In the genomic region with DNA sequence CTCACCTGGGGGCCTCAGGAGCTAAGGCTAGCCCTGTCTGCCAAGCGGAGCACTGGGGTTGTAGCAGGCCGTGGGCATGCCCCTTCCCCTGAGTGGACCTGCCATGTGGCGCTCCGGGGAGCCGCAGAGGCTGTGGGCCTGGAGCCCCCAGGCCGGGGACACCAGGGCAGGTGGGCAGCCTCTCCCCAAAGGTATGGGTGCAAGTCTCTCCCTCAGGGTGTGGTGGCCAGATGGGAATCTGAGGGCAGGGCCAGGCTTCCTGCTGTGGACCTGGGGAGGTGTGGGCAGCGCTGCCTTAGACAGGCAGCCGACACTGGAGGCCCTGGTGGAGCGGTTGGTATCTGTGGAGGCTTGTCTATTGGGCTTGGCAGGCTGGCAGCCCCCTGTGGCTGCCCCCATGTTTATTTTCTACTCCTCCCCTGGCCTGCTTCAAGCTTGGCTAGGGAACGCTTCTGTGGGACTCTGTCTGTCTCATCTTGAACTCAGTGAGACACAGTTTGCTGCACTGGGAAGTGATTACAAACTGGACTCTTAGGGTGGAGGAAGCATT, we compare ENCODE assay signal across 15 cellular contexts. TPM values are rescaled to one million over a fixed set of nuclear protein-coding genes. Genes with fewer than 3 reads are reported as not detected.
A peak's percentile ranks its signal among the peaks of the same experiment; 100 is the strongest.
DNase-seq lines count a peak whose midpoint lies in the region; ATAC-seq and TF ChIP-seq lines count a peak whose summit lies in the region.
"Had no signal": no experiment of that assay in that cellular context is flagged by ENCODE, and none has a peak within 500 bp of the region (broad histone marks: within the 10 kb centered on the region; RNA-seq: fewer than 3 reads in every experiment).

No MANE protein-coding gene starts in this region.

- peak overlapping the region; percentile 96 to 98 (median 97) for H3K27ac ChIP-seq in gastrocnemius medialis
- H3K27ac ChIP-seq: HL-60, SJSA1, WERI-Rb-1 had no signal

- H3K4me1 Mint-ChIP-seq in Calu3 (ENCODE audit: low read depth, unreplicated experiment) (peaks cover 33% of the 10 kb centered on the region), WTC11 (peaks cover 44% of the 10 kb centered on the region)

- ATAC-seq in WTC11 (no peak), left lobe of liver (peak; percentile 18), gastrocnemius medialis (peak in 1 of 2 donors; percentile 3), GM19463 (IDR thresholded peaks at IDR 0.05; ENCODE audit: unreplicated experiment) (no peak), GM21723 (IDR thresholded peaks at IDR 0.05; ENCODE audit: unreplicated experiment) (no peak)

- H3K36me3 ChIP-seq in gastrocnemius medialis, result no peaks in the 10 kb centered on the region
- H3K36me3 ChIP-seq: SJSA1 had no signal

- no peak for TF ChIP-seq POLR2A in gastrocnemius medialis (IDR thresholded peaks at IDR 0.05)

- in situ Hi-C loops in gastrocnemius medialis (cut with MboI; ENCODE audit: low sequenced_read_pairs in 4 of 4), result no loop called here

- BruUV-seq in Calu3 (replicated peaks; lab: Mats Ljungman, UMichigan), result no TSS peak

- peak overlapping the region; percentile 30 for H3K27ac Mint-ChIP-seq in Calu3 (ENCODE audit: unreplicated experiment)
- H3K27ac Mint-ChIP-seq in WTC11, result 0 out of 2 replicates have a peak overlapping the region, but pooled peaks have one; percentile 32

- DNase-seq in Calu3 (no peak), WTC11 (ENCODE audit: low spot score) (no peak), left lobe of liver (ENCODE audit: low spot score) (no peak), gastrocnemius medialis (no peak), DMS79 (lab: John Stamatoyannopoulos, UW) (no peak), Kasumi-1 (lab: John Stamatoyannopoulos, UW) (no peak)
- DNase-seq: AML-193, hippocampal formation, MV-4-11, NCI-H524 treated with DMSO at 0.1 percent for 48 hours, WERI-Rb-1 had no signal

- intact Hi-C loops in Calu3 (cut with micrococcal nuclease; ENCODE audit: unreplicated experiment) (loop anchor here (10.0 kb wide), 1 partner anchor 115 kb away; a partner anchor contains a TSS), gastrocnemius medialis (cut with DNase I; ENCODE audit: low total_unique reads) (loop anchor here (5.0 to 10.0 kb wide), 2 partner anchors 325 to 733 kb away; a partner anchor contains a TSS)

- no peaks in the 10 kb centered on the region for H3K9me3 ChIP-seq in gastrocnemius medialis
- H3K9me3 ChIP-seq: SJSA1 had no signal

- H3K27me3 Mint-ChIP-seq in Calu3 (ENCODE audit: unreplicated experiment), result no peaks in the 10 kb centered on the region
- H3K27me3 Mint-ChIP-seq in WTC11 (ENCODE audit: low read depth), result no peaks in the 10 kb centered on the region

- POLR2A ChIA-PET in WTC11 (lab: Charles Lee), result no interaction called here

- CTCF ChIA-PET in Calu3 (lab: Charles Lee), result no interaction called here
- CTCF ChIA-PET in WTC11 (lab: Charles Lee), result no interaction called here

- H3K9me3 Mint-ChIP-seq in Calu3 (ENCODE audit: low read depth, unreplicated experiment) (no peaks in the 10 kb centered on the region), WTC11 (no peaks in the 10 kb centered on the region)

- peaks cover 56 to 77% of the 10 kb centered on the region in 2 donors for H3K4me1 ChIP-seq in gastrocnemius medialis

- no peaks in the 10 kb centered on the region for H3K27me3 ChIP-seq in gastrocnemius medialis
- H3K27me3 ChIP-seq: SJSA1 had no signal

- H3K4me3 ChIP-seq in gastrocnemius medialis, result peak overlapping the region; percentile 45 to 65 (median 56)
- H3K4me3 ChIP-seq: SJSA1 had no signal

- no peak for TF ChIP-seq CTCF in Calu3 (IDR thresholded peaks at IDR 0.05; ENCODE audit: unreplicated experiment)
- no peak for TF ChIP-seq CTCF in WTC11 (IDR thresholded peaks at IDR 0.05)
- no peak for TF ChIP-seq CTCF in gastrocnemius medialis (IDR thresholded peaks at IDR 0.05 in 4 of 5, conservative IDR thresholded peaks at IDR 0.05 in 1 of 5)

- H3K36me3 Mint-ChIP-seq in Calu3 (ENCODE audit: insufficient read depth, unreplicated experiment), result peaks cover 12% of the 10 kb centered on the region
- H3K36me3 Mint-ChIP-seq in WTC11, result peaks cover under 1% of the 10 kb centered on the region; the same call in 1 of the 2 replicates

- H3K4me3 Mint-ChIP-seq in Calu3 (ENCODE audit: low read depth, unreplicated experiment) (peak overlapping the region; percentile 71), WTC11 (no peak overlapping the region)

TF ChIP-seq in WTC11, 78 proteins besides CTCF, POLR2A, EP300 and RAD21:
- TF ChIP-seq, protein P1, sequence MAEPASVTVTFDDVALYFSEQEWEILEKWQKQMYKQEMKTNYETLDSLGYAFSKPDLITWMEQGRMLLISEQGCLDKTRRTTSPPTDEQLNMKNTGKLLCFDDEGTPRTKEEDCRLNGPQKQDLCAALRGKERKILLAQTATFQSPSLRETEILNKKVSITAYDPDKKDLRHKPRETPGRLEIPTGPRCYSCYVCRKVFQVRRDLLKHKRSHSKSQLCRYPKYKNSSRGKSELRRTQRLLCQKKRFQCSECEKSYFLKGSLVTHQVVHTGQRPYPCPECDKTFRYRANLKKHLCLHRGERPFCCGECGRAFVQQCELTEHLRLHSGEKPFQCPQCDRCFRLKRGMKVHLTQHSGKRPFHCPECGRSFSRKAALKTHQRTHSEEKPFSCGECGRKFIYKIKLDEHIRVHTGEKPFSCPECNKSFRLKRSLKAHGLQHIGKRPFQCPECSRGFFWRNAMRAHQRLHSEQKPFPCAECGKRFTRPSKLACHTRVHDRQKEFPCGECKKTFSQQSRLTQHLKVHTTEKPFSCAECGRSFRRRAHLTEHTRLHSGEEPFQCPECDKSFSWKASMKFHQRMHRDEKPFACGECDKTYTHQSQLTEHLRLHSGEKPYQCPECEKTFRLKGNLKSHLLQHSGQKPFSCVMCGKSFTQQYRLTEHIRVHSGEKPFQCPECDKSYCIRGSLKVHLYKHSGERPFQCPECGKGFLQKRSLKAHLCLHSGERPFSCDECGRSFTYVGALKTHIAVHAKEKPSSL (CRISPR knock-in tag; conservative IDR thresholded peaks at IDR 0.05), result no peak
- 0 out of 2 replicates have a peak, but pooled peaks have one; percentile 46 for TF ChIP-seq FOXP1 (CRISPR knock-in tag; IDR thresholded peaks at IDR 0.05; ENCODE audit: borderline replicate concordance)

RNA-seq across cellular contexts. Expression of a gene that starts 5.9 kb away (rescaled TPM):
- total RNA-seq in Calu3 (2022) (5.2 and 6.2 TPM in 2 replicates), WTC11 (2021) (104 to 117 TPM (median 112 TPM) in 3 replicates), left lobe of liver (6.7 TPM), gastrocnemius medialis (10 to 100 TPM in 1 of 4 donors, 1 to 10 TPM in 3; 2.4 to 12.1 (median 6.3) TPM)

RNA-seq across cellular contexts. Expression of a gene that starts 36.6 kb away (rescaled TPM):
- total RNA-seq in Calu3 (2022) (11.2 and 13.2 TPM in 2 replicates), WTC11 (2021) (12.2 to 13.7 TPM (median 12.9 TPM) in 3 replicates), left lobe of liver (3.7 TPM), gastrocnemius medialis (1 to 10 TPM; 1.6 to 6.5 (median 2.2) TPM)
